In the genomic region with DNA sequence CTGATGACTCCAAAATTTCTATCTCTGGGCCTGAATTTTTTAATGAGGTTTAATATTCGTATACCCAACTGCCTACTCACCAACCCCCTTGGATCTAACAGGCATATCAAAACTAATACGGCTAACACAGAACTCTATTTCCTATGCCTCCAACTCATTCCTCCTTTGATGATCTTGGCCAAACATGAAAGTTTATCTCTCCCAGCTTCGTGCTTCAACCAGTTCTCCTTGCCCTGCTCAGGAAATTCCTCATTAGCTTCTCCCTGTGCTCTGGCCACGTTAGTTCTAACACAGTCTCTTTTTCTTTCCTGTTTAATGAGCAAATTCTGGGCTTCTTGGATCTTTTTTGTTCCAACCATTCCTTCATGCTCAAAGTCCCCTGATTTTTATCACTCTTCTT, we compare ENCODE assay signal across 20 cellular contexts.
A peak's percentile ranks its signal among the peaks of the same experiment; 100 is the strongest.
DNase-seq lines count a peak whose midpoint lies in the region; FAIRE-seq and TF ChIP-seq lines count a peak whose summit lies in the region.
"Had no signal": no experiment of that assay in that cellular context is flagged by ENCODE, and none has a peak within 500 bp of the region (broad histone marks: within the 10 kb centered on the region; RNA-seq: fewer than 3 reads in every experiment).

No MANE protein-coding gene starts in this region.

- no peak overlapping the region for H3K4me2 ChIP-seq in astrocyte (ENCODE audit: low read length)
- H3K4me2 ChIP-seq: BLaER1, GM23338 had no signal

- H3K9me3 ChIP-seq in astrocyte (ENCODE audit: insufficient read depth, low read depth, low read length), result no peaks in the 10 kb centered on the region
- H3K9me3 ChIP-seq: BLaER1, Caco-2 had no signal

- H3K27me3 Mint-ChIP-seq in astrocyte (ENCODE audit: low read depth, unreplicated experiment), result no peaks in the 10 kb centered on the region
- H3K27me3 Mint-ChIP-seq: B cell; CD4-positive, CD25-positive, alpha-beta regulatory T cell had no signal

- DNase-seq in EH (ENCODE audit: low read depth) (peak; percentile 52), astrocyte (ENCODE audit: low read depth) (peak; percentile 60), astrocyte of the spinal cord (ENCODE audit: low read depth, low spot score) (peak; percentile 40), anterior cingulate cortex (lab: John Stamatoyannopoulos, UW) (no peak)
- no peak for DNase-seq in activated T-cell treated with anti-CD3 and anti-CD28 coated beads, Interleukin-2, amount 50 U/mL, for 1 hour
- no peak for DNase-seq in effector CD4-positive, alpha-beta T cell
- DNase-seq: Caco-2; CD4-positive, CD25-positive, alpha-beta regulatory T cell; CD8-positive, alpha-beta T cell; DMS 273 treated with DMSO at 0.1 percent for 48 hours; DMS79; GF-D8; H9 had no signal

- H3K4me3 Mint-ChIP-seq in astrocyte (ENCODE audit: unreplicated experiment), result no peak overlapping the region
- H3K4me3 Mint-ChIP-seq: B cell; CD4-positive, CD25-positive, alpha-beta regulatory T cell; CD8-positive, alpha-beta T cell; GM23338; H9 had no signal

- peaks cover 5% of the 10 kb centered on the region for H3K9me3 Mint-ChIP-seq in astrocyte (ENCODE audit: unreplicated experiment)
- H3K9me3 Mint-ChIP-seq: GM23338 had no signal

- TF ChIP-seq CTCF in astrocyte (IDR thresholded peaks at IDR 0.05; ENCODE audit: insufficient read depth, low read depth, low read length) (no peak), astrocyte of the spinal cord (IDR thresholded peaks at IDR 0.05; ENCODE audit: low read depth, low read length) (no peak)

- H3K9ac ChIP-seq in astrocyte (ENCODE audit: low read length), result no peak overlapping the region
- H3K9ac ChIP-seq: BLaER1 had no signal

- no peaks in the 10 kb centered on the region for H3K27me3 ChIP-seq in astrocyte (ENCODE audit: insufficient read depth, low read length)
- H3K27me3 ChIP-seq: BLaER1 had no signal

- no peak overlapping the region for H2AFZ ChIP-seq in astrocyte (ENCODE audit: low read depth, low read length)
- H2AFZ ChIP-seq: GM23338 had no signal

- H3K4me3 ChIP-seq in astrocyte (ENCODE audit: insufficient read depth, low read depth, low read length) (no peak overlapping the region), astrocyte of the spinal cord (ENCODE audit: low read depth, low read length) (no peak overlapping the region)
- H3K4me3 ChIP-seq: BLaER1, GM23338 had no signal

- H3K27ac Mint-ChIP-seq in astrocyte (ENCODE audit: unreplicated experiment), result no peak overlapping the region
- H3K27ac Mint-ChIP-seq: B cell; CD4-positive, CD25-positive, alpha-beta regulatory T cell; CD8-positive, alpha-beta T cell; GM23338; H9 had no signal

- FAIRE-seq in astrocyte (lab: Jason Lieb, UNC), result no peak
- FAIRE-seq: D721Med, GM12891, GM18507 had no signal

- in situ Hi-C loops in astrocyte of the spinal cord (cut with HindIII; ENCODE audit: low sequenced_read_pairs), result no loop called here

- H3K4me1 Mint-ChIP-seq in astrocyte (ENCODE audit: low read depth, unreplicated experiment), result peaks cover 26% of the 10 kb centered on the region
- H3K4me1 Mint-ChIP-seq: B cell; CD4-positive, CD25-positive, alpha-beta regulatory T cell; GM23338 had no signal

- no peak overlapping the region for H3K27ac ChIP-seq in astrocyte (ENCODE audit: low read depth, low read length)
- H3K27ac ChIP-seq: BLaER1, C4-2B had no signal

- H3K79me2 ChIP-seq in astrocyte (ENCODE audit: insufficient read depth, low read length), result no peaks in the 10 kb centered on the region

- peaks cover 1% of the 10 kb centered on the region for H3K36me3 Mint-ChIP-seq in astrocyte (ENCODE audit: low read depth, unreplicated experiment)
- H3K36me3 Mint-ChIP-seq: CD4-positive, CD25-positive, alpha-beta regulatory T cell; CD8-positive, alpha-beta T cell had no signal

- H3K36me3 ChIP-seq in astrocyte (ENCODE audit: insufficient read depth, low read length), result no peaks in the 10 kb centered on the region
- H3K36me3 ChIP-seq: BLaER1 had no signal

- peaks cover 5% of the 10 kb centered on the region for H3K4me1 ChIP-seq in astrocyte (ENCODE audit: insufficient read depth, low read length)
- H3K4me1 ChIP-seq: BLaER1, Caco-2 had no signal

- no peaks in the 10 kb centered on the region for H4K20me1 ChIP-seq in astrocyte (ENCODE audit: insufficient read depth, low read length)
- H4K20me1 ChIP-seq: BLaER1 had no signal

Comparison
In these comparisons a context has a peak if more than half of its experiments do, and no peak if none do; other contexts are left out.
1. DNase-seq: peak in EH (single experiment), astrocyte (single experiment) and astrocyte of the spinal cord (single experiment); none in activated T-cell treated with anti-CD3 and anti-CD28 coated beads, Interleukin-2, amount 50 U/mL, for 1 hour (single experiment), anterior cingulate cortex (0 of 58) and effector CD4-positive, alpha-beta T cell (single experiment).